ENCODE assay signal across 28 cellular contexts in genomic region chr3:41853495-41853894, GRCh38.
"Had no signal": no experiment of that assay in that cellular context is flagged by ENCODE, and none has a peak within 500 bp of the region (broad histone marks: within the 10 kb centered on the region; RNA-seq: fewer than 3 reads in every experiment).

No MANE protein-coding gene starts in this region.

- H3K4me3 ChIP-seq: MG63, SK-N-MC had no signal

- H3K27ac Mint-ChIP-seq: activated B cell treated with CpG ODN at 0.5 μM for 24 hours; activated CD4-positive, alpha-beta memory T cell treated with anti-CD3 and anti-CD28 coated beads, Interleukin-2, amount 10 ng/mL, durations not matched to agents 7 days and 5 days; activated CD4-positive, alpha-beta T cell treated with anti-CD3 and anti-CD28 coated beads, Interleukin-2, amount 10 ng/mL, durations not matched to agents 7 days and 5 days; activated naive CD4-positive, alpha-beta T cell treated with anti-CD3 and anti-CD28 coated beads, Interleukin-2, amount 50 U/mL, for 72 hours; activated naive CD8-positive, alpha-beta T cell treated with anti-CD3 and anti-CD28 coated beads, Interleukin-2, amount 50 U/mL, for 24 hours; T-cell had no signal

- ATAC-seq: activated naive CD4-positive, alpha-beta T cell treated with anti-CD3 and anti-CD28 coated beads, Interleukin-2, amount 50 U/mL, for 72 hours; activated naive CD8-positive, alpha-beta T cell treated with anti-CD3 and anti-CD28 coated beads, Interleukin-2, amount 50 U/mL, for 24 hours; Panc1; Right ventricle myocardium inferior; T-cell had no signal

- H3K27me3 Mint-ChIP-seq: activated B cell treated with CpG ODN at 0.5 μM for 24 hours; activated CD4-positive, alpha-beta memory T cell treated with anti-CD3 and anti-CD28 coated beads, Interleukin-2, amount 10 ng/mL, durations not matched to agents 7 days and 5 days; activated CD4-positive, alpha-beta T cell treated with anti-CD3 and anti-CD28 coated beads, Interleukin-2, amount 10 ng/mL, durations not matched to agents 7 days and 5 days; activated naive CD8-positive, alpha-beta T cell treated with anti-CD3 and anti-CD28 coated beads, Interleukin-2, amount 50 U/mL, for 24 hours; T-cell had no signal

- H3K36me3 ChIP-seq: MG63 had no signal

- H3K27me3 ChIP-seq: MG63 had no signal

- H3K9me3 Mint-ChIP-seq: activated B cell treated with CpG ODN at 0.5 μM for 24 hours; activated naive CD8-positive, alpha-beta T cell treated with anti-CD3 and anti-CD28 coated beads, Interleukin-2, amount 50 U/mL, for 24 hours; T-cell had no signal

- H3K4me3 Mint-ChIP-seq: activated B cell treated with CpG ODN at 0.5 μM for 24 hours; activated CD4-positive, alpha-beta memory T cell treated with anti-CD3 and anti-CD28 coated beads, Interleukin-2, amount 10 ng/mL, durations not matched to agents 7 days and 5 days; activated CD4-positive, alpha-beta T cell treated with anti-CD3 and anti-CD28 coated beads, Interleukin-2, amount 10 ng/mL, durations not matched to agents 7 days and 5 days; activated naive CD8-positive, alpha-beta T cell treated with anti-CD3 and anti-CD28 coated beads, Interleukin-2, amount 50 U/mL, for 24 hours; T-cell had no signal

- H3K9me3 ChIP-seq: MG63 had no signal

- H3K27ac ChIP-seq: KMS-11, SK-N-MC had no signal

- H3K4me1 Mint-ChIP-seq: activated B cell treated with CpG ODN at 0.5 μM for 24 hours had no signal

- DNase-seq: activated B cell treated with CpG ODN at 0.5 μM for 24 hours; activated CD4-positive, alpha-beta memory T cell treated with anti-CD3 and anti-CD28 coated beads, Interleukin-2, amount 10 ng/mL, durations not matched to agents 7 days and 5 days; activated CD4-positive, alpha-beta T cell treated with anti-CD3 and anti-CD28 coated beads for 1 hour; activated CD4-positive, alpha-beta T cell treated with anti-CD3 and anti-CD28 coated beads, Interleukin-2, amount 10 ng/mL, durations not matched to agents 7 days and 5 days; activated naive CD4-positive, alpha-beta T cell; activated naive CD8-positive, alpha-beta T cell treated with anti-CD3 and anti-CD28 coated beads, Interleukin-2, amount 50 U/mL, for 24 hours; activated T-cell treated with anti-CD3 and anti-CD28 coated beads for 4 hours; amygdala; caudate nucleus; MG63; MV-4-11; NCI-H1092 treated with DMSO at 0.1 percent for 48 hours; NCI-H1417 treated with DMSO at 0.1 percent for 48 hours; NCI-H1694; NCI-H2029; NCI-H2107; NCI-H226; NCI-H526; NCI-H774; RPMI8226; T-cell; T-helper 2 cell; T1000 had no signal
